Comparison of ENCODE assay signal across 1 cellular context in the genomic region with DNA sequence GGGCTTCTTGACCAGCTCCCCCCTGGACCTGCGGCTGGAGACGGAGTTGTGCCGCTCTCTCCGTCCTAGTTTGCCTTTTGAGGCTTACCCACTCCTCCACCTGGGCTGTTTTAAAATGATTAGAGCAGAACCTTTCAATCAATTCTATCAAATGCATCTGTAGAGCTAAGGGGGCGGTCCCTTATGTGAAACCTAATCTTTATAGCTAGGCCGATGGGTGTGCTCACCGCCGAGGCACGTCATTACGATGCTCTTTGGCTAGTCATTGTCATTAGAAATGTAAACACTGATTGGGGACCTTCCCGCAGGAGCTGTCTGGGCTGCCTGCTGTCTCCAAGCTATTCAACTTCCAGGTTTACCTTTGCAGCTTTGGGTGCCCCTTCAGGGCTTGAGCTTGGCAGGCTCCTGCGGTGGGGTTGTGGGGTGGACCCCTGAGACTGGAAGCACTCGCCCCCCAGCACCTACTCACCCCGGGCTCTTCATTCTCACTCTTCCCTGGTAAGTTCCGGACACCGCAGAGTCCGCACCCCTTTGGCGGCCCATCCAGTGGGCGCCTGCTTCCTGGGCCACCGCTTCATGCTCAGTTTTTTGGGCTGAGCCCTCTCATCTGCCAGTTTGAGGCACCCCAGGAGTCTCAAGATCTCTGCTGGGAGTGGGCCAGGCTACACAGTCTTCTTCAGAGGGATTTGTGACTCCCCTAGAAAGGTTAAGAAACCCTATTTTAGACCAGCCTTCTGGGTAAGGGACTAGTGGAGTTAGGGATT.
TF ChIP-seq lines count a peak whose summit lies in the region.

No MANE protein-coding gene starts in this region.

TF ChIP-seq in H1, 55 proteins besides CTCF, POLR2A, EP300 and RAD21:
- no peak for TF ChIP-seq EGR1 (IDR thresholded peaks at IDR 0.05; ENCODE audit: borderline replicate concordance, low read depth, low read length)
- TF ChIP-seq ZNF274 (IDR thresholded peaks at IDR 0.05; ENCODE audit: borderline replicate concordance, extremely low read depth, low read length), result no peak
- TF ChIP-seq CBX8 (IDR thresholded peaks at IDR 0.05; ENCODE audit: borderline replicate concordance, low read depth, low read length), result no peak
- no peak for TF ChIP-seq JUND (IDR thresholded peaks at IDR 0.05; ENCODE audit: low read length)
- TF ChIP-seq, protein P1, sequence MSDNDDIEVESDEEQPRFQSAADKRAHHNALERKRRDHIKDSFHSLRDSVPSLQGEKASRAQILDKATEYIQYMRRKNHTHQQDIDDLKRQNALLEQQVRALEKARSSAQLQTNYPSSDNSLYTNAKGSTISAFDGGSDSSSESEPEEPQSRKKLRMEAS (IDR thresholded peaks at IDR 0.05), result no peak
- TF ChIP-seq KDM5A (IDR thresholded peaks at IDR 0.05; ENCODE audit: low read length), result no peak
- TF ChIP-seq RBBP5 (IDR thresholded peaks at IDR 0.05; ENCODE audit: borderline replicate concordance, low read depth, low read length), result no peak
- no peak for TF ChIP-seq POU5F1 (IDR thresholded peaks at IDR 0.05; ENCODE audit: low read depth, low read length)
- no peak for TF ChIP-seq KDM1A (IDR thresholded peaks at IDR 0.05; ENCODE audit: borderline replicate concordance, low read length)
- TF ChIP-seq GABPA (IDR thresholded peaks at IDR 0.05; ENCODE audit: borderline replicate concordance, insufficient read depth, low read length), result no peak
- no peak for TF ChIP-seq EZH2 (IDR thresholded peaks at IDR 0.05; ENCODE audit: low read depth, low read length, severe bottlenecking)
